ENCODE assay signal across 14 cellular contexts in genomic region chr14:102804858-102805257, GRCh38. TPM values are rescaled to one million over a fixed set of nuclear protein-coding genes. Genes with fewer than 3 reads are reported as not detected.
DNase-seq lines count a peak whose midpoint lies in the region; ATAC-seq and TF ChIP-seq lines count a peak whose summit lies in the region.
"Had no signal": no experiment of that assay in that cellular context is flagged by ENCODE, and none has a peak within 500 bp of the region (broad histone marks: within the 10 kb centered on the region; RNA-seq: fewer than 3 reads in every experiment).

No MANE protein-coding gene starts in this region.

- intact Hi-C loops in activated T-helper 2 cell treated with anti-CD3 and anti-CD28 coated beads, Interferon-gamma antibody, Interleukin-2, Interleukin-4, amounts not matched to agents 10 μg/mL and 5 μg/mL and 100 μg/mL, durations not matched to agents 14 hours and 24 hours and 36 hours (cut with micrococcal nuclease), result loop anchor here (1.0 to 2.0 kb wide), 3 partner anchors 14 to 27 kb away; no protein-coding TSS in a partner anchor

- H3K4me3 Mint-ChIP-seq in activated T-cell treated with anti-CD3 and anti-CD28 coated beads, Interleukin-2, amount 50 U/mL, for 24 hours, result peak overlapping the region; percentile 58
- H3K4me3 Mint-ChIP-seq in HFFc6, result no peak overlapping the region
- peak overlapping the region; percentile 66 for H3K4me3 Mint-ChIP-seq in activated T-helper 2 cell treated with anti-CD3 and anti-CD28 coated beads, Interferon-gamma antibody, Interleukin-2, Interleukin-4, amounts not matched to agents 10 μg/mL and 5 μg/mL and 100 μg/mL, durations not matched to agents 14 hours and 24 hours and 36 hours (ENCODE audit: low read depth)

- H4K20me1 ChIP-seq in osteoblast (ENCODE audit: insufficient read depth, low read length), result peaks cover 51% of the 10 kb centered on the region

- H3K27ac Mint-ChIP-seq in activated T-cell treated with anti-CD3 and anti-CD28 coated beads, Interleukin-2, amount 50 U/mL, for 24 hours, result peak overlapping the region; percentile 96
- peak overlapping the region; percentile 25; the same call in 1 of the 2 replicates for H3K27ac Mint-ChIP-seq in HFFc6
- peak overlapping the region; percentile 92 for H3K27ac Mint-ChIP-seq in activated T-helper 2 cell treated with anti-CD3 and anti-CD28 coated beads, Interferon-gamma antibody, Interleukin-2, Interleukin-4, amounts not matched to agents 10 μg/mL and 5 μg/mL and 100 μg/mL, durations not matched to agents 14 hours and 24 hours and 36 hours

- H3K9me3 ChIP-seq in osteoblast (ENCODE audit: low read depth, low read length), result no peaks in the 10 kb centered on the region
- H3K9me3 ChIP-seq: heart left ventricle, right atrium auricular region had no signal

- peaks cover 72% of the 10 kb centered on the region for H3K36me3 Mint-ChIP-seq in activated T-cell treated with anti-CD3 and anti-CD28 coated beads, Interleukin-2, amount 50 U/mL, for 24 hours (ENCODE audit: low read depth)
- no peaks in the 10 kb centered on the region for H3K36me3 Mint-ChIP-seq in HFFc6 (ENCODE audit: low read depth)
- peaks cover 28% of the 10 kb centered on the region for H3K36me3 Mint-ChIP-seq in activated T-helper 2 cell treated with anti-CD3 and anti-CD28 coated beads, Interferon-gamma antibody, Interleukin-2, Interleukin-4, amounts not matched to agents 10 μg/mL and 5 μg/mL and 100 μg/mL, durations not matched to agents 14 hours and 24 hours and 36 hours (ENCODE audit: low read depth)

- no peak for DNase-seq in activated T-cell treated with anti-CD3 and anti-CD28 coated beads, Interleukin-2, amount 50 U/mL, for 24 hours
- no peak for DNase-seq in activated T-cell treated with anti-CD3 and anti-CD28 coated beads, Interleukin-2, amount 50 U/mL, for 1 hour
- no peak for DNase-seq in HFFc6
- no peak for DNase-seq in activated T-helper 2 cell treated with anti-CD3 and anti-CD28 coated beads, Interferon-gamma antibody, Interleukin-2, Interleukin-4, amounts not matched to agents 10 μg/mL and 5 μg/mL and 100 μg/mL, durations not matched to agents 14 hours and 24 hours and 36 hours (ENCODE audit: low spot score)
- no peak for DNase-seq in osteoblast (ENCODE audit: insufficient read length, low spot score, missing footprints)
- no peak for DNase-seq in globus pallidus (ENCODE audit: low spot score)
- DNase-seq: COR-L47, heart left ventricle, NCI-H446 treated with DMSO at 0.1 percent for 48 hours, SHP77 treated with DMSO at 0.1 percent for 48 hours, substantia nigra had no signal

- no peaks in the 10 kb centered on the region for H3K27me3 Mint-ChIP-seq in activated T-cell treated with anti-CD3 and anti-CD28 coated beads, Interleukin-2, amount 50 U/mL, for 24 hours
- no peaks in the 10 kb centered on the region; the same call in 1 of the 2 replicates for H3K27me3 Mint-ChIP-seq in HFFc6 (ENCODE audit: insufficient read depth)
- H3K27me3 Mint-ChIP-seq in activated T-helper 2 cell treated with anti-CD3 and anti-CD28 coated beads, Interferon-gamma antibody, Interleukin-2, Interleukin-4, amounts not matched to agents 10 μg/mL and 5 μg/mL and 100 μg/mL, durations not matched to agents 14 hours and 24 hours and 36 hours (ENCODE audit: low read depth), result no peaks in the 10 kb centered on the region

- H3K27ac ChIP-seq in osteoblast (ENCODE audit: low read depth, low read length), result no peak overlapping the region
- H3K27ac ChIP-seq: right atrium auricular region had no signal

- H2AFZ ChIP-seq in osteoblast (ENCODE audit: low read length), result no peak overlapping the region

- H3K27me3 ChIP-seq in osteoblast (ENCODE audit: insufficient read depth, low read length), result no peaks in the 10 kb centered on the region
- H3K27me3 ChIP-seq: heart left ventricle, right atrium auricular region had no signal

- H3K36me3 ChIP-seq in osteoblast (ENCODE audit: insufficient read depth, low read length), result no peaks in the 10 kb centered on the region
- H3K36me3 ChIP-seq: heart left ventricle, right atrium auricular region had no signal

- no peak for ATAC-seq in GM21619 (IDR thresholded peaks at IDR 0.05; ENCODE audit: unreplicated experiment)
- no peak for ATAC-seq in HG02763 (IDR thresholded peaks at IDR 0.05; ENCODE audit: unreplicated experiment)
- ATAC-seq: heart left ventricle had no signal

- H3K4me3 ChIP-seq in osteoblast (ENCODE audit: insufficient read depth, low read length), result no peak overlapping the region
- H3K4me3 ChIP-seq: heart left ventricle, right atrium auricular region had no signal

- no peaks in the 10 kb centered on the region for H3K9me3 Mint-ChIP-seq in activated T-cell treated with anti-CD3 and anti-CD28 coated beads, Interleukin-2, amount 50 U/mL, for 24 hours
- H3K9me3 Mint-ChIP-seq in HFFc6, result no peaks in the 10 kb centered on the region
- H3K9me3 Mint-ChIP-seq in activated T-helper 2 cell treated with anti-CD3 and anti-CD28 coated beads, Interferon-gamma antibody, Interleukin-2, Interleukin-4, amounts not matched to agents 10 μg/mL and 5 μg/mL and 100 μg/mL, durations not matched to agents 14 hours and 24 hours and 36 hours, result no peaks in the 10 kb centered on the region

- H3K79me2 ChIP-seq in osteoblast (ENCODE audit: insufficient read depth, low read length), result peaks cover 70% of the 10 kb centered on the region

- peaks cover 72% of the 10 kb centered on the region for H3K4me1 Mint-ChIP-seq in activated T-cell treated with anti-CD3 and anti-CD28 coated beads, Interleukin-2, amount 50 U/mL, for 24 hours (ENCODE audit: low read depth)
- H3K4me1 Mint-ChIP-seq in HFFc6 (ENCODE audit: low read depth), result peaks cover 28% of the 10 kb centered on the region
- H3K4me1 Mint-ChIP-seq in activated T-helper 2 cell treated with anti-CD3 and anti-CD28 coated beads, Interferon-gamma antibody, Interleukin-2, Interleukin-4, amounts not matched to agents 10 μg/mL and 5 μg/mL and 100 μg/mL, durations not matched to agents 14 hours and 24 hours and 36 hours (ENCODE audit: low read depth), result peaks cover 44% of the 10 kb centered on the region

- TF ChIP-seq CTCF in HFFc6 (IDR thresholded peaks at IDR 0.05), result no peak
- no peak for TF ChIP-seq CTCF in osteoblast (IDR thresholded peaks at IDR 0.05; ENCODE audit: extremely low read depth, low read depth, low read length)

- peak overlapping the region; percentile 46 for H3K4me2 ChIP-seq in osteoblast (ENCODE audit: insufficient read depth, low read length)

- peaks cover 18% of the 10 kb centered on the region for H3K4me1 ChIP-seq in osteoblast (ENCODE audit: insufficient read depth, low read length)
- H3K4me1 ChIP-seq: right atrium auricular region had no signal

RNA-seq across cellular contexts. Expression of gene TRAF3, which starts 27.6 kb away (rescaled TPM):
- total RNA-seq in HFFc6 (2021; fragmentation: NEBNext Ultra II Directional; extraction: Animal tissue kit (Norgen Biotek cat#: 25700)), result 10 to 100 TPM; 19.9 to 28.8 (median 22.6) TPM
- 67.8 and 72.9 TPM in 2 replicates for total RNA-seq in activated T-helper 2 cell treated with anti-CD3 and anti-CD28 coated beads, Interferon-gamma antibody, Interleukin-2, Interleukin-4, amounts not matched to agents 10 μg/mL and 5 μg/mL and 100 μg/mL, durations not matched to agents 14 hours and 24 hours and 36 hours
- 19.5 and 23.3 TPM in 2 replicates for total RNA-seq in osteoblast

Comparison
In these comparisons a context has a peak if more than half of its experiments do, and no peak if none do; other contexts are left out.
1. H3K27ac Mint-ChIP-seq: peak in every context shown above with its lines; median percentile 96 in activated T-cell treated with anti-CD3 and anti-CD28 coated beads, Interleukin-2, amount 50 U/mL, for 24 hours; 92 in activated T-helper 2 cell treated with anti-CD3 and anti-CD28 coated beads, Interferon-gamma antibody, Interleukin-2, Interleukin-4, amounts not matched to agents 10 μg/mL and 5 μg/mL and 100 μg/mL, durations not matched to agents 14 hours and 24 hours and 36 hours; 25 in HFFc6.